Comparison of ENCODE assay signal across 18 cellular contexts in genomic region chr2:239579081-239579480, GRCh38.
"Had no signal": no experiment of that assay in that cellular context is flagged by ENCODE, and none has a peak within 500 bp of the region (broad histone marks: within the 10 kb centered on the region; RNA-seq: fewer than 3 reads in every experiment).

No MANE protein-coding gene starts in this region.

- H3K27ac Mint-ChIP-seq: nephron progenitor cell had no signal

- H3K4me3 Mint-ChIP-seq: nephron progenitor cell had no signal

- H3K9me3 ChIP-seq: neutrophil, sigmoid colon, thoracic aorta, vagina had no signal

- H3K4me3 ChIP-seq: dorsolateral prefrontal cortex, sigmoid colon, skin epidermis, stomach, thoracic aorta, vagina had no signal

- H3K27ac ChIP-seq: dorsolateral prefrontal cortex, neutrophil, sigmoid colon, skin epidermis, stomach, thoracic aorta, vagina had no signal

- H3K4me1 ChIP-seq: vagina had no signal

- H3K36me3 ChIP-seq: neutrophil, sigmoid colon, stomach, thoracic aorta, vagina had no signal

- DNase-seq: cortex of kidney; effector CD8-positive, alpha-beta T cell; foreskin melanocyte; head of caudate nucleus; hippocampal formation; kidney glomerular epithelial cell; nephron progenitor cell; sigmoid colon; stimulated activated CD4-positive, alpha-beta T cell treated with anti-CD3 and anti-CD28 coated beads, Interleukin-12 subunit alpha, Interleukin-12 subunit beta, amount 100 ng/mL, for 4 hours; stimulated activated naive CD4-positive, alpha-beta T cell; stomach; substantia nigra; trophoblast cell had no signal
